In genomic region chr3:47578119-47578630, GRCh38 we compare ENCODE assay signal across 1 cellular context.
TF ChIP-seq lines count a peak whose summit lies in the region.

No MANE protein-coding gene starts in this region.

TF ChIP-seq in IMR-90, 13 proteins besides CTCF, POLR2A, EP300 and RAD21 (continued from another document):
- TF ChIP-seq ELK1 (IDR thresholded peaks at IDR 0.05; ENCODE audit: borderline replicate concordance, low read depth, low read length) (no peak), CEBPB (IDR thresholded peaks at IDR 0.05; ENCODE audit: low read depth, low read length) (no peak), CHD1 (IDR thresholded peaks at IDR 0.05; ENCODE audit: low read depth, low read length) (no peak), SMC3 (IDR thresholded peaks at IDR 0.05; ENCODE audit: low read depth, low read length) (no peak)
